Comparison of ENCODE assay signal across 15 cellular contexts in the genomic region with DNA sequence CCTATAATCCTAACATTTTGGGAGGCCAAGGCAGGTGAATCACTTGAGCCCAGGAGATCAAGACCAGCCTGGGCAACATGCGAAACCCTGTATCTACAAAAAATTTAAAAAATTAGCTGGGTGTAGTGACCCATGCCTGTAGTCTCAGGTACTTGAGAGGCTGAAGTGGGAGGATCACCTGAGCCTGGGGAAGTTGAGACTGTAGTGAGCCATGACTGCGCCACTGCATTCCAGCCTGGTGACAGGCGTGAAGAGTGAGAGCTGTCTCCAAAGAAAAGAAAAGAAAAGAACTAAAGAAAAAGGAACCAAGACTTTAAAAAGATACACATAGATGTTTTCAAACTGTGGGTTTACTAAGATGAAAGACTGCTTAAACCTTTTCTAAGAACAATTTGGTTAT.
A peak's percentile ranks its signal among the peaks of the same experiment; 100 is the strongest.
DNase-seq lines count a peak whose midpoint lies in the region; ATAC-seq, FAIRE-seq and TF ChIP-seq lines count a peak whose summit lies in the region.
"Had no signal": no experiment of that assay in that cellular context is flagged by ENCODE, and none has a peak within 500 bp of the region (broad histone marks: within the 10 kb centered on the region; RNA-seq: fewer than 3 reads in every experiment).

No MANE protein-coding gene starts in this region.

- FAIRE-seq in H1 (lab: Jason Lieb, UNC) (no peak), HepG2 (lab: Jason Lieb, UNC) (no peak)
- FAIRE-seq: D721Med, H54 had no signal

- H4K91ac ChIP-seq in H1 (replicated peaks; ENCODE audit: insufficient read length, low read length): no peak overlapping the region

- no peaks in the 10 kb centered on the region for H3K9me3 Mint-ChIP-seq in nephron progenitor cell
- H3K9me3 Mint-ChIP-seq: CD8-positive, alpha-beta T cell had no signal

- H3K4me1 ChIP-seq in H1 (replicated peaks in 1 of 4; ENCODE audit: control insufficient read depth in 3 of 4, insufficient read depth in 4 of 4, low read length in 3 of 4) (no peaks in the 10 kb centered on the region), gastroesophageal sphincter (no peaks in the 10 kb centered on the region), HepG2 (ENCODE audit: insufficient read depth, low read length) (no peaks in the 10 kb centered on the region)
- H3K4me1 ChIP-seq: BLaER1 treated with 17β-estradiol and CSF1 and Interleukin-3, amounts not matched to agents 10 nM and 100 nM had no signal

- no peak overlapping the region for H2BK15ac ChIP-seq in H1 (ENCODE audit: low read length)

- no peaks in the 10 kb centered on the region for H3K36me3 Mint-ChIP-seq in nephron progenitor cell (ENCODE audit: low read depth)
- H3K36me3 Mint-ChIP-seq: CD8-positive, alpha-beta T cell had no signal

- H4K20me1 ChIP-seq in H1 (replicated peaks in 1 of 2; ENCODE audit: control insufficient read depth in 1 of 2, insufficient read depth in 2 of 2, low read length in 2 of 2) (no peaks in the 10 kb centered on the region), HepG2 (ENCODE audit: insufficient read depth, low read length) (no peaks in the 10 kb centered on the region)
- H4K20me1 ChIP-seq: BLaER1 treated with 17β-estradiol and CSF1 and Interleukin-3, amounts not matched to agents 10 nM and 100 nM had no signal

- H3K4me3 ChIP-seq in H1 (ENCODE audit: extremely low read depth in 1 of 4, insufficient read depth in 2 of 4, low read depth in 3 of 4, low read length in 4 of 4): no peak overlapping the region
- H3K4me3 ChIP-seq in gastroesophageal sphincter: no peak overlapping the region
- no peak overlapping the region for H3K4me3 ChIP-seq in HepG2 (replicated peaks in 1 of 3; ENCODE audit: insufficient read depth in 1 of 3, low read depth in 2 of 3, low read length in 3 of 3)
- H3K4me3 ChIP-seq: BLaER1 treated with 17β-estradiol and CSF1 and Interleukin-3, amounts not matched to agents 10 nM and 100 nM had no signal

- H2BK5ac ChIP-seq in H1 (ENCODE audit: low read depth, low read length): no peak overlapping the region

- no TSS peak for BruUV-seq in HepG2 (replicated peaks; lab: Mats Ljungman, UMichigan)

- no peak for TF ChIP-seq RAD21 in H1 (IDR thresholded peaks at IDR 0.05 in 1 of 2, conservative IDR thresholded peaks at IDR 0.05 in 1 of 2; ENCODE audit: low read depth in 2 of 2, low read length in 2 of 2)
- TF ChIP-seq RAD21 in HepG2 (CRISPR knock-in tag; IDR thresholded peaks at IDR 0.05): no peak

- H3K23ac ChIP-seq in H1 (ENCODE audit: insufficient read length): no peak overlapping the region

- H2AK5ac ChIP-seq in H1 (ENCODE audit: low read depth, low read length): no peak overlapping the region

- no peaks in the 10 kb centered on the region for H3K27me3 ChIP-seq in H1 (replicated peaks in 1 of 4; ENCODE audit: control insufficient read depth in 3 of 4, extremely low read depth in 1 of 4, insufficient read depth in 3 of 4, low read length in 3 of 4)
- H3K27me3 ChIP-seq in gastroesophageal sphincter: no peaks in the 10 kb centered on the region
- no peaks in the 10 kb centered on the region for H3K27me3 ChIP-seq in HepG2 (ENCODE audit: control insufficient read depth in 1 of 2, insufficient read depth in 2 of 2, low read length in 2 of 2)
- H3K27me3 ChIP-seq: BLaER1 treated with 17β-estradiol and CSF1 and Interleukin-3, amounts not matched to agents 10 nM and 100 nM had no signal

- TF ChIP-seq POLR2A in H1 (IDR thresholded peaks at IDR 0.05; ENCODE audit: control extremely low read depth in 1 of 2, low read depth in 2 of 2, low read length in 2 of 2): no peak
- no peak for TF ChIP-seq POLR2A in gastroesophageal sphincter (IDR thresholded peaks at IDR 0.05)
- TF ChIP-seq POLR2A in HepG2 (IDR thresholded peaks at IDR 0.05; ENCODE audit: insufficient read depth in 1 of 2, low read depth in 2 of 2, low read length in 2 of 2): no peak

- H3K14ac ChIP-seq in H1 (ENCODE audit: insufficient read length): no peak overlapping the region

- POLR2A ChIA-PET in H1 (lab: Charles Lee; ENCODE audit: partially characterized antibody) (no interaction called here), HepG2 (lab: Yijun Ruan, JAX) (no interaction called here)

- H3K4me1 Mint-ChIP-seq in nephron progenitor cell: peaks cover 14% of the 10 kb centered on the region
- H3K4me1 Mint-ChIP-seq: B cell had no signal

- no peak overlapping the region for H2BK12ac ChIP-seq in H1 (ENCODE audit: low read depth, low read length)

- ATAC-seq in gastroesophageal sphincter: no peak
- no peak for ATAC-seq in HepG2
- ATAC-seq: CD8-positive, alpha-beta T cell had no signal

- H3K56ac ChIP-seq in H1 (replicated peaks; ENCODE audit: insufficient read length, low read depth, low read length): no peak overlapping the region

- intact Hi-C loops in HepG2 (cut with micrococcal nuclease; ENCODE audit: unreplicated experiment): no loop called here

- H3K27ac ChIP-seq in H1 (ENCODE audit: low read depth, low read length) (no peak overlapping the region), gastroesophageal sphincter (no peak overlapping the region), HepG2 (ENCODE audit: extremely low read length, insufficient read depth, low read length) (no peak overlapping the region)
- H3K27ac ChIP-seq: BLaER1 treated with 17β-estradiol and CSF1 and Interleukin-3, amounts not matched to agents 10 nM and 100 nM had no signal

- no peak overlapping the region for H3K4me2 ChIP-seq in H1 (ENCODE audit: insufficient read depth in 1 of 2, low read depth in 2 of 2, low read length in 2 of 2)
- H3K4me2 ChIP-seq in HepG2 (ENCODE audit: low read depth, low read length): no peak overlapping the region
- H3K4me2 ChIP-seq: BLaER1 treated with 17β-estradiol and CSF1 and Interleukin-3, amounts not matched to agents 10 nM and 100 nM had no signal

- in situ Hi-C loops in HepG2 (cut with HindIII; ENCODE audit: extremely low pct_ligation_motif_present, low pct_unique_long_range_greater_than_20kb): no loop called here

- TF ChIP-seq CTCF in H1 (IDR thresholded peaks at IDR 0.05; ENCODE audit: control extremely low read depth in 1 of 3, insufficient read depth in 1 of 3, low read depth in 1 of 3, low read length in 3 of 3): no peak
- TF ChIP-seq CTCF in nephron progenitor cell (IDR thresholded peaks at IDR 0.05): no peak
- TF ChIP-seq CTCF in gastroesophageal sphincter (IDR thresholded peaks at IDR 0.05): no peak
- TF ChIP-seq CTCF in HepG2 (CRISPR knock-in tag; IDR thresholded peaks at IDR 0.05): no peak

- no peak overlapping the region for H3K9ac ChIP-seq in H1 (replicated peaks in 1 of 4; ENCODE audit: extremely low read depth in 1 of 4, low read depth in 3 of 4, low read length in 3 of 4)
- no peak overlapping the region for H3K9ac ChIP-seq in HepG2 (ENCODE audit: insufficient read depth, low read depth, low read length)
- H3K9ac ChIP-seq: BLaER1 treated with 17β-estradiol and CSF1 and Interleukin-3, amounts not matched to agents 10 nM and 100 nM had no signal

- no peaks in the 10 kb centered on the region for H3K23me2 ChIP-seq in H1 (ENCODE audit: low read depth, low read length)

- H3K18ac ChIP-seq in H1 (ENCODE audit: extremely low read depth, low read length): no peak overlapping the region

- H3K27me3 Mint-ChIP-seq in nephron progenitor cell (ENCODE audit: low read depth, poor library complexity): no peaks in the 10 kb centered on the region

- no peak overlapping the region for H3K4ac ChIP-seq in H1 (replicated peaks; ENCODE audit: insufficient read length, low read depth, low read length)

- no peak overlapping the region for H2BK20ac ChIP-seq in H1 (ENCODE audit: low read length)

- no peak overlapping the region for H3K4me3 Mint-ChIP-seq in nephron progenitor cell
- H3K4me3 Mint-ChIP-seq: B cell; CD8-positive, alpha-beta T cell had no signal

- H3K27ac Mint-ChIP-seq in nephron progenitor cell: no peak overlapping the region
- H3K27ac Mint-ChIP-seq: B cell; CD8-positive, alpha-beta T cell had no signal

- no peak overlapping the region for H2BK120ac ChIP-seq in H1 (replicated peaks; ENCODE audit: low read depth, low read length)

- CTCF ChIA-PET in H1 (lab: Charles Lee; ENCODE audit: partially characterized antibody): no interaction called here
- CTCF ChIA-PET in HepG2 (lab: Yijun Ruan, JAX; ENCODE audit: low intra/inter-chr PET ratio, low total read pairs): no interaction called here

- H4K8ac ChIP-seq in H1 (ENCODE audit: extremely low read depth, insufficient read depth, low read length): no peak overlapping the region

- H3K79me1 ChIP-seq in H1 (ENCODE audit: low read depth, low read length): no peaks in the 10 kb centered on the region

- no peak overlapping the region for H2AFZ ChIP-seq in H1 (ENCODE audit: low read length)
- no peak overlapping the region for H2AFZ ChIP-seq in HepG2 (ENCODE audit: low read length)

- H4K5ac ChIP-seq in H1 (ENCODE audit: insufficient read length, low read depth, low read length): no peak overlapping the region

- TF ChIP-seq EP300 in H1 (IDR thresholded peaks at IDR 0.05; ENCODE audit: borderline replicate concordance in 1 of 2, low read depth in 2 of 2, low read length in 2 of 2): no peak
- no peak for TF ChIP-seq EP300 in gastroesophageal sphincter (IDR thresholded peaks at IDR 0.05)
- TF ChIP-seq EP300 in HepG2 (IDR thresholded peaks at IDR 0.05; ENCODE audit: low read depth in 2 of 2, low read length in 2 of 2): no peak
- TF ChIP-seq EP300 in HepG2 (CRISPR knock-in tag; IDR thresholded peaks at IDR 0.05; ENCODE audit: borderline replicate concordance): no peak

- H3K36me3 ChIP-seq in H1 (ENCODE audit: control insufficient read depth in 2 of 4, insufficient read depth in 4 of 4, low read length in 3 of 4) (no peaks in the 10 kb centered on the region), gastroesophageal sphincter (no peaks in the 10 kb centered on the region), HepG2 (replicated peaks in 1 of 2; ENCODE audit: control insufficient read depth in 1 of 2, insufficient read depth in 2 of 2, low read length in 2 of 2) (no peaks in the 10 kb centered on the region)
- H3K36me3 ChIP-seq: BLaER1 treated with 17β-estradiol and CSF1 and Interleukin-3, amounts not matched to agents 10 nM and 100 nM had no signal

- no peaks in the 10 kb centered on the region for H3K9me3 ChIP-seq in H1 (ENCODE audit: insufficient read depth in 2 of 2, low read depth in 1 of 2, low read length in 1 of 2)
- no peaks in the 10 kb centered on the region for H3K9me3 ChIP-seq in gastroesophageal sphincter
- H3K9me3 ChIP-seq in HepG2 (ENCODE audit: low read length): no peaks in the 10 kb centered on the region
- H3K9me3 ChIP-seq: BLaER1 treated with 17β-estradiol and CSF1 and Interleukin-3, amounts not matched to agents 10 nM and 100 nM had no signal

- no peak for DNase-seq in H1 (ENCODE audit: low read depth in 1 of 2, low spot score in 2 of 2)
- peak; percentile 50 for DNase-seq in islet precursor cell
- DNase-seq in nephron progenitor cell: peak; percentile 2
- no peak for DNase-seq in H4 (ENCODE audit: low spot score)
- no peak for DNase-seq in HepG2 (ENCODE audit: low spot score)
- DNase-seq: CD8-positive, alpha-beta T cell; COR-L47; DMS79 treated with DMSO at 0.1 percent for 48 hours; GF-D8; HCEC 1CT had no signal

- WGBS in H1 (ENCODE audit: extremely low coverage in 1 of 2, insufficient coverage in 1 of 2, insufficient read length in 1 of 2, insufficient replicate concordance in 2 of 2, low coverage in 1 of 2, low lambda C conversion rate in 2 of 2, missing lambda C conversion rate in 1 of 2), 2 experiments: 96% methylated on average over 3 of the region's 3 CpGs; no CpG with 5 or more reads in 1 of the 2 experiments
- WGBS in gastroesophageal sphincter (ENCODE audit: low coverage in 1 of 2), 2 donors: 91 to 96% methylated on average over 2 to 3 of the region's 3 CpGs
- WGBS in HepG2 (ENCODE audit: low lambda C conversion rate): 16% methylated on average over 3 of the region's 3 CpGs

- H3K79me2 ChIP-seq in H1 (ENCODE audit: control insufficient read depth in 1 of 2, insufficient read depth in 2 of 2, low read length in 2 of 2) (no peaks in the 10 kb centered on the region), HepG2 (ENCODE audit: insufficient read depth, low read length) (no peaks in the 10 kb centered on the region)

Comparison
In these comparisons a context has a peak if more than half of its experiments do, and no peak if none do; other contexts are left out.
1. DNase-seq: peak in islet precursor cell (single experiment) and nephron progenitor cell (single experiment); none in H1 (0 of 2), H4 (single experiment) and HepG2 (single experiment).